In genomic region chr1:119731741-119732430, GRCh38 we compare ENCODE assay signal across 21 cellular contexts. TPM values are rescaled to one million over a fixed set of nuclear protein-coding genes. Genes with fewer than 3 reads are reported as not detected.
DNase-seq lines count a peak whose midpoint lies in the region; ATAC-seq, FAIRE-seq and TF ChIP-seq lines count a peak whose summit lies in the region.
"Had no signal": no experiment of that assay in that cellular context is flagged by ENCODE, and none has a peak within 500 bp of the region (broad histone marks: within the 10 kb centered on the region; RNA-seq: fewer than 3 reads in every experiment).

No MANE protein-coding gene starts in this region.

- no peak overlapping the region for H4K12ac ChIP-seq in trophoblast cell (ENCODE audit: low read depth, low read length)

- 0 out of 2 replicates have a peak, but pooled peaks cover 1% of the 10 kb centered on the region for H3K23me2 ChIP-seq in H1 (ENCODE audit: low read depth, low read length)

- no peak overlapping the region for H3K4me3 ChIP-seq in H1 (ENCODE audit: extremely low read depth in 1 of 4, insufficient read depth in 2 of 4, low read depth in 3 of 4, low read length in 4 of 4)
- H3K4me3 ChIP-seq in trophoblast cell (ENCODE audit: low read depth, low read length): no peak overlapping the region
- H3K4me3 ChIP-seq in effector memory CD4-positive, alpha-beta T cell (ENCODE audit: insufficient read depth, low read depth, low read length, poor library complexity, severe bottlenecking): no peak overlapping the region
- H3K4me3 ChIP-seq: GM23248, K562, SJCRH30 had no signal

- H3K4me2 ChIP-seq in H1 (ENCODE audit: insufficient read depth in 1 of 2, low read depth in 2 of 2, low read length in 2 of 2) (no peak overlapping the region), trophoblast cell (ENCODE audit: low read length) (peak overlapping the region; percentile 1)

- no peak overlapping the region for H2AFZ ChIP-seq in H1 (ENCODE audit: low read length)
- H2AFZ ChIP-seq in trophoblast cell (ENCODE audit: insufficient read depth, low read length, poor library complexity): no peak overlapping the region
- H2AFZ ChIP-seq: GM23248 had no signal

- H2BK120ac ChIP-seq in H1 (replicated peaks; ENCODE audit: low read depth, low read length): no peak overlapping the region
- no peak overlapping the region for H2BK120ac ChIP-seq in trophoblast cell (ENCODE audit: insufficient read depth, low read length, poor library complexity)

- H3K4me1 Mint-ChIP-seq in endothelial cell (ENCODE audit: unreplicated experiment): peaks cover 60% of the 10 kb centered on the region

- H3K79me2 ChIP-seq in H1 (ENCODE audit: control insufficient read depth in 1 of 2, insufficient read depth in 2 of 2, low read length in 2 of 2) (peaks cover 0 to 34% of the 10 kb centered on the region in 2 experiments; a peak in 1 of 4 replicates), trophoblast cell (ENCODE audit: control insufficient read depth, insufficient read depth, low read length, poor library complexity) (no peaks in the 10 kb centered on the region)

- no peak overlapping the region for H2BK15ac ChIP-seq in H1 (ENCODE audit: low read length)

- H4K5ac ChIP-seq in H1 (ENCODE audit: insufficient read length, low read depth, low read length): no peak overlapping the region

- H3K9me3 Mint-ChIP-seq in endothelial cell (ENCODE audit: unreplicated experiment): no peaks in the 10 kb centered on the region
- H3K9me3 Mint-ChIP-seq: CD4-positive, alpha-beta T cell had no signal

- H3K18ac ChIP-seq in H1 (ENCODE audit: extremely low read depth, low read length) (no peak overlapping the region), trophoblast cell (ENCODE audit: low read length) (no peak overlapping the region)

- H3K27me3 ChIP-seq in H1 (replicated peaks in 1 of 4; ENCODE audit: control insufficient read depth in 3 of 4, extremely low read depth in 1 of 4, insufficient read depth in 3 of 4, low read length in 3 of 4) (no peaks in the 10 kb centered on the region), trophoblast cell (ENCODE audit: insufficient read depth, low read length) (no peaks in the 10 kb centered on the region)
- H3K27me3 ChIP-seq in effector memory CD4-positive, alpha-beta T cell (replicated peaks; ENCODE audit: control insufficient read depth, insufficient read depth, low read length, poor library complexity, severe bottlenecking): no peaks in the 10 kb centered on the region
- H3K27me3 ChIP-seq: SJCRH30 had no signal

- H3K23ac ChIP-seq in H1 (ENCODE audit: insufficient read length) (no peak overlapping the region), trophoblast cell (ENCODE audit: low read length) (no peak overlapping the region)

- H2AK5ac ChIP-seq in H1 (ENCODE audit: low read depth, low read length) (no peak overlapping the region), trophoblast cell (ENCODE audit: low read length) (no peak overlapping the region)

- H2BK12ac ChIP-seq in H1 (ENCODE audit: low read depth, low read length) (no peak overlapping the region), trophoblast cell (ENCODE audit: low read length) (no peak overlapping the region)

- H4K20me1 ChIP-seq in H1 (replicated peaks in 1 of 2; ENCODE audit: control insufficient read depth in 1 of 2, insufficient read depth in 2 of 2, low read length in 2 of 2): peaks cover 22 to 30% of the 10 kb centered on the region in 2 experiments

- H3K79me1 ChIP-seq in H1 (ENCODE audit: low read depth, low read length) (peaks cover 12% of the 10 kb centered on the region), trophoblast cell (ENCODE audit: low read length) (no peaks in the 10 kb centered on the region)

- H3K4ac ChIP-seq in H1 (replicated peaks; ENCODE audit: insufficient read length, low read depth, low read length) (no peak overlapping the region), trophoblast cell (ENCODE audit: low read depth, low read length) (no peak overlapping the region)

- H4K91ac ChIP-seq in H1 (replicated peaks; ENCODE audit: insufficient read length, low read length): no peak overlapping the region
- no peak overlapping the region for H4K91ac ChIP-seq in trophoblast cell (ENCODE audit: low read depth, low read length)

- H3K36me3 Mint-ChIP-seq in endothelial cell (ENCODE audit: low read depth, unreplicated experiment): peaks cover 35% of the 10 kb centered on the region

- TF ChIP-seq CTCF in H1 (IDR thresholded peaks at IDR 0.05; ENCODE audit: control extremely low read depth in 1 of 3, insufficient read depth in 1 of 3, low read depth in 1 of 3, low read length in 3 of 3) (no peak), endothelial cell (IDR thresholded peaks at IDR 0.05; ENCODE audit: unreplicated experiment) (no peak)

- no peak overlapping the region for H2BK20ac ChIP-seq in H1 (ENCODE audit: low read length)

- CTCF ChIA-PET in H1 (lab: Charles Lee; ENCODE audit: partially characterized antibody): interaction anchor here (0.6 to 14.1 kb wide), 4 partner anchors 14 to 56 kb away, joined by 3 to 132 read pairs (median 4); no protein-coding TSS in a partner anchor

- no peak for FAIRE-seq in H1 (lab: Jason Lieb, UNC)
- FAIRE-seq: A204.1, K562 had no signal

- H3K27ac ChIP-seq in H1 (ENCODE audit: low read depth, low read length): no peak overlapping the region
- H3K27ac ChIP-seq in trophoblast cell (ENCODE audit: low read depth, low read length): no peak overlapping the region
- no peak overlapping the region for H3K27ac ChIP-seq in effector memory CD4-positive, alpha-beta T cell (ENCODE audit: insufficient read depth, low read length, poor library complexity, severe bottlenecking)
- H3K27ac ChIP-seq: GM23248, SJCRH30 had no signal

- no peak overlapping the region for H3K27ac Mint-ChIP-seq in endothelial cell (ENCODE audit: unreplicated experiment)
- H3K27ac Mint-ChIP-seq: CD4-positive, alpha-beta T cell had no signal

- H3K4me1 ChIP-seq in H1 (replicated peaks in 1 of 4; ENCODE audit: control insufficient read depth in 3 of 4, insufficient read depth in 4 of 4, low read length in 3 of 4) (no peaks in the 10 kb centered on the region), trophoblast cell (ENCODE audit: control insufficient read depth in 1 of 2, insufficient read depth in 2 of 2, low read length in 2 of 2) (peaks cover 15 to 28% of the 10 kb centered on the region in 2 experiments)
- no peaks in the 10 kb centered on the region for H3K4me1 ChIP-seq in effector memory CD4-positive, alpha-beta T cell (ENCODE audit: control insufficient read depth, insufficient read depth, low read length, poor library complexity, severe bottlenecking)
- H3K4me1 ChIP-seq: Caco-2 had no signal

- no peak overlapping the region for H3K56ac ChIP-seq in H1 (replicated peaks; ENCODE audit: insufficient read length, low read depth, low read length)

- 0 out of 2 replicates have a peak overlapping the region, but pooled peaks have one; percentile 62 for H4K8ac ChIP-seq in H1 (ENCODE audit: extremely low read depth, insufficient read depth, low read length)
- H4K8ac ChIP-seq in trophoblast cell (ENCODE audit: low read depth, low read length): no peak overlapping the region

- no peak overlapping the region; the same call in 1 of the 2 replicates for H2BK5ac ChIP-seq in H1 (ENCODE audit: low read depth, low read length)
- H2BK5ac ChIP-seq in trophoblast cell (ENCODE audit: low read depth, low read length, poor library complexity): no peak overlapping the region

- in situ Hi-C loops in SK-MEL-5 (cut with HindIII; ENCODE audit: low pct_unique_long_range_greater_than_20kb, low sequenced_read_pairs): no loop called here

- ATAC-seq in HG03159 (IDR thresholded peaks at IDR 0.05; ENCODE audit: unreplicated experiment): no peak
- ATAC-seq: K562 had no signal

- H3K9ac ChIP-seq in H1 (replicated peaks in 1 of 4; ENCODE audit: extremely low read depth in 1 of 4, low read depth in 3 of 4, low read length in 3 of 4) (no peak overlapping the region), trophoblast cell (ENCODE audit: low read length) (no peak overlapping the region)
- H3K9ac ChIP-seq: GM23248 had no signal

- POLR2A ChIA-PET in H1 (lab: Charles Lee; ENCODE audit: partially characterized antibody): interaction anchor here (1.1 to 30.7 kb wide), 5 partner anchors 3 to 102 kb away, joined by 3 to 425 read pairs (median 362); partner anchors contain the start of gene PHGDH

- H3K14ac ChIP-seq in H1 (ENCODE audit: insufficient read length) (no peak overlapping the region), trophoblast cell (ENCODE audit: low read length) (no peak overlapping the region)

- DNase-seq in ELF-1 (ENCODE audit: low read depth, low spot score) (peak; percentile 25), SK-MEL-5 (ENCODE audit: low read depth, low spot score) (peak; percentile 16), H1 (ENCODE audit: low read depth in 1 of 2, low spot score in 2 of 2) (no peak), trophoblast cell (peak; percentile 84 to 86), endothelial cell (ENCODE audit: low spot score) (no peak)
- no peak for DNase-seq in effector memory CD4-positive, alpha-beta T cell
- DNase-seq: Caco-2; CD4-positive, alpha-beta T cell; GDM1; GM23248; HCEC 1CT; NCI-H1105; NCI-H1694; NCI-H2081 treated with DMSO at 0.1 percent for 48 hours; NCI-H774 had no signal

- TF ChIP-seq POLR2A in H1 (IDR thresholded peaks at IDR 0.05; ENCODE audit: control extremely low read depth in 1 of 2, low read depth in 2 of 2, low read length in 2 of 2): no peak; a peak in 1 of 3 replicates

- no peak for TF ChIP-seq EP300 in H1 (IDR thresholded peaks at IDR 0.05; ENCODE audit: borderline replicate concordance in 1 of 2, low read depth in 2 of 2, low read length in 2 of 2)

- H3K27me3 Mint-ChIP-seq in endothelial cell (ENCODE audit: unreplicated experiment): peaks cover 9% of the 10 kb centered on the region
- H3K27me3 Mint-ChIP-seq: CD4-positive, alpha-beta T cell had no signal

- H3K9me3 ChIP-seq in H1 (ENCODE audit: insufficient read depth in 2 of 2, low read depth in 1 of 2, low read length in 1 of 2) (no peaks in the 10 kb centered on the region), trophoblast cell (ENCODE audit: insufficient read depth, low read depth, low read length) (peaks cover under 1% of the 10 kb centered on the region)
- no peaks in the 10 kb centered on the region for H3K9me3 ChIP-seq in effector memory CD4-positive, alpha-beta T cell (ENCODE audit: control insufficient read depth, low read length)
- H3K9me3 ChIP-seq: Caco-2, SJCRH30 had no signal

- H3K4me3 Mint-ChIP-seq in endothelial cell (ENCODE audit: unreplicated experiment): no peak overlapping the region
- H3K4me3 Mint-ChIP-seq: CD4-positive, alpha-beta T cell had no signal

- WGBS in H1 (ENCODE audit: extremely low coverage in 1 of 2, insufficient coverage in 1 of 2, insufficient read length in 1 of 2, insufficient replicate concordance in 2 of 2, low coverage in 1 of 2, low lambda C conversion rate in 2 of 2, missing lambda C conversion rate in 1 of 2), 2 experiments: 91% methylated on average over 6 of the region's 6 CpGs; no CpG with 5 or more reads in 1 of the 2 experiments
- no CpG with 5 or more reads among the region's 6 CpGs for WGBS in trophoblast cell (ENCODE audit: extremely low coverage, insufficient coverage, insufficient read length)

- no peak for TF ChIP-seq RAD21 in H1 (IDR thresholded peaks at IDR 0.05 in 1 of 2, conservative IDR thresholded peaks at IDR 0.05 in 1 of 2; ENCODE audit: low read depth in 2 of 2, low read length in 2 of 2)

- H3K36me3 ChIP-seq in H1 (ENCODE audit: control insufficient read depth in 2 of 4, insufficient read depth in 4 of 4, low read length in 3 of 4) (peaks cover 56 to 100% (median 85%) of the 10 kb centered on the region in 4 experiments), trophoblast cell (ENCODE audit: control insufficient read depth in 1 of 2, insufficient read depth in 2 of 2, low read length in 2 of 2) (peaks cover 41 to 56% of the 10 kb centered on the region in 2 experiments)
- H3K36me3 ChIP-seq in effector memory CD4-positive, alpha-beta T cell (ENCODE audit: control insufficient read depth, insufficient read depth, low read length): no peaks in the 10 kb centered on the region

RNA-seq across cellular contexts. Expression of gene PHGDH, which starts 20.2 kb away (rescaled TPM):
- total RNA-seq in SK-MEL-5 (2014; rRNA removed; shearing (Covaris generic)): 98.5 and 108 TPM in 2 replicates
- 168 and 173 TPM in 2 replicates for polyA plus RNA-seq in SK-MEL-5 (2015; cell fraction: cytosol; rRNA removed)
- 127 and 142 TPM in 2 replicates for polyA plus RNA-seq in SK-MEL-5 (2015; cell fraction: nucleus; rRNA removed)
- 674 and 687 TPM in 2 replicates for total RNA-seq in H1 (2021; fragmentation: NEBNext Ultra II Directional; extraction: Animal tissue kit (Norgen Biotek cat#: 25700))
- polyA plus RNA-seq in H1 (2011; rRNA removed): 358 and 537 TPM in 2 replicates
- 435 TPM for polyA plus RNA-seq in H1 (2011; cell fraction: cytosol; rRNA removed)
- polyA plus RNA-seq in H1 (2011; cell fraction: nucleus; rRNA removed): 524 TPM
- polyA plus RNA-seq in H1 (2012, experiment 1 of 2): 723 to 793 TPM (median 760 TPM) in 4 replicates
- 849 TPM for polyA plus RNA-seq in H1 (2012, experiment 2 of 2)
- 237 TPM for polyA plus RNA-seq in H1 (2013, experiment 1 of 2)
- 221 TPM for polyA plus RNA-seq in H1 (2013, experiment 2 of 2)
- 445 and 464 TPM in 2 replicates for polyA minus RNA-seq in H1 (2011; rRNA and poly(A)+ RNA removed)
- polyA minus RNA-seq in H1 (2011; cell fraction: cytosol; rRNA and poly(A)+ RNA removed): 207 TPM
- polyA minus RNA-seq in H1 (2011; cell fraction: nucleus; rRNA and poly(A)+ RNA removed): 241 TPM
- 111 and 114 TPM in 2 replicates for polyA plus RNA-seq in trophoblast cell (2013)
- total RNA-seq in endothelial cell (ENCODE audit: unreplicated experiment): 137 TPM

RNA-seq across cellular contexts. Expression of gene HMGCS2, which starts 36.8 kb away (rescaled TPM):
- total RNA-seq in SK-MEL-5 (2014; rRNA removed; shearing (Covaris generic)): not detected in 2 replicates
- polyA plus RNA-seq in SK-MEL-5 (2015; cell fraction: cytosol; rRNA removed): not detected in 2 replicates
- polyA plus RNA-seq in SK-MEL-5 (2015; cell fraction: nucleus; rRNA removed): not detected in 2 replicates
- not detected in 2 replicates for total RNA-seq in H1 (2021; fragmentation: NEBNext Ultra II Directional; extraction: Animal tissue kit (Norgen Biotek cat#: 25700))
- not detected in 2 replicates for polyA plus RNA-seq in H1 (2011; rRNA removed)
- polyA plus RNA-seq in H1 (2011; cell fraction: cytosol; rRNA removed): not detected
- not detected for polyA plus RNA-seq in H1 (2011; cell fraction: nucleus; rRNA removed)
- not detected in 4 replicates for polyA plus RNA-seq in H1 (2012, experiment 1 of 2)
- not detected for polyA plus RNA-seq in H1 (2012, experiment 2 of 2)
- polyA plus RNA-seq in H1 (2013, experiment 1 of 2): not detected
- polyA plus RNA-seq in H1 (2013, experiment 2 of 2): not detected
- not detected in 2 replicates for polyA minus RNA-seq in H1 (2011; rRNA and poly(A)+ RNA removed)
- not detected for polyA minus RNA-seq in H1 (2011; cell fraction: cytosol; rRNA and poly(A)+ RNA removed)
- not detected for polyA minus RNA-seq in H1 (2011; cell fraction: nucleus; rRNA and poly(A)+ RNA removed)
- 0.07 TPM in 1 of 2 replicates, not detected in the other for polyA plus RNA-seq in trophoblast cell (2013)
- total RNA-seq in endothelial cell (ENCODE audit: unreplicated experiment): not detected
- total RNA-seq: CD4-positive, alpha-beta T cell; GM23248; NCI-H460; SJCRH30 had no signal
- polyA plus RNA-seq: BJ, GM23248, K562 had no signal

Comparison
In these comparisons a context has a peak if more than half of its experiments do, and no peak if none do; other contexts are left out.
1. DNase-seq: peak in ELF-1 (single experiment), SK-MEL-5 (single experiment) and trophoblast cell (2 of 2); none in H1 (0 of 2), effector memory CD4-positive, alpha-beta T cell (0 of 3) and endothelial cell (single experiment).